ENCODE assay signal across 9 cellular contexts in the genomic region with DNA sequence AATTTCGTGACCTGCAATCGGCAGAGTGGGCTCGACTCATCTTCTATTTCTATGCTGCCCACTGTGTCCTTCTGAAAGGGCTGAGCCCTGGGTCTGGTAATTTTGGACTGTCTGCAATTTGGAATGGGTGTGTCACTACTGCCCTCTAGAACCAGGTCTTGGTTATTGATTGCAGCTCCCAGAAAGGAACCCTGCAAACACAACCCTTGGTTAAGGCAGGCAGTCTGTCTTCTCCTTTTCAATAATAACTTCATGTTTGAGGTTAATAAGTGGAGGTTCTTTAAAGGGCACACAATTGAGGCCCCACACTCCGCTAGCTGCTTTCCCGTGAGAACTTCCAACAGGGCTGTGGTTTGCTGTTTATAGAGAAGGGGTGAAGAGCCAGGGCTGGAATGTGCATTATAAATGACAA.
DNase-seq lines count a peak whose midpoint lies in the region; ATAC-seq and TF ChIP-seq lines count a peak whose summit lies in the region.
"Had no signal": no experiment of that assay in that cellular context is flagged by ENCODE, and none has a peak within 500 bp of the region (broad histone marks: within the 10 kb centered on the region; RNA-seq: fewer than 3 reads in every experiment).

No MANE protein-coding gene starts in this region.

- TF ChIP-seq CTCF in GM12874 (IDR thresholded peaks at IDR 0.05; ENCODE audit: insufficient read depth, low read depth, low read length): peak; percentile 55
- 0 out of 3 replicates have a peak, but pooled peaks have one; percentile 24 for TF ChIP-seq CTCF in H9 (conservative IDR thresholded peaks at IDR 0.05)
- TF ChIP-seq CTCF in OCI-LY1 (IDR thresholded peaks at IDR 0.05; ENCODE audit: low read length): peak; percentile 8; the same call in 1 of the 2 replicates
- peak; percentile 29 for TF ChIP-seq CTCF in fibroblast of pulmonary artery (IDR thresholded peaks at IDR 0.05; ENCODE audit: low read length, missing control alignments)

- H3K4me3 ChIP-seq in OCI-LY1 (ENCODE audit: low read depth, low read length, poor library complexity, severe bottlenecking) (no peak overlapping the region), fibroblast of pulmonary artery (replicated peaks; ENCODE audit: low read depth, low read length) (no peak overlapping the region)

- no peaks in the 10 kb centered on the region for H3K36me3 Mint-ChIP-seq in H9 (ENCODE audit: insufficient read depth in 1 of 3, low read depth in 3 of 3)
- H3K36me3 Mint-ChIP-seq: natural killer cell treated with Interleukin-12 subunit alpha and Interleukin-12 subunit beta and Interleukin-15 and Interleukin-18, amount 100 ng/mL, for 72 hours had no signal

- H3K9ac ChIP-seq in H9 (ENCODE audit: extremely low read depth, insufficient read length, low read length) (no peak overlapping the region), OCI-LY1 (ENCODE audit: low read length) (no peak overlapping the region)

- H3K79me1 ChIP-seq in H9 (ENCODE audit: insufficient read depth, low read depth, low read length, poor library complexity, severe bottlenecking): no peaks in the 10 kb centered on the region

- no peak overlapping the region for H4K5ac ChIP-seq in H9 (ENCODE audit: insufficient read length, low read depth, low read length)

- WGBS in H9 (ENCODE audit: extremely low coverage, insufficient read length, low lambda C conversion rate): no CpG with 5 or more reads among the region's 5 CpGs

- DNase-seq in H9 (no peak), fibroblast of pulmonary artery (ENCODE audit: low read depth) (peak; percentile 33), LoVo (ENCODE audit: low spot score) (no peak), activated T-cell treated with anti-CD3 and anti-CD28 coated beads for 4 hours (no peak), left colon (no peak)

- no peaks in the 10 kb centered on the region for H3K9me3 ChIP-seq in H9 (ENCODE audit: control insufficient read depth, low read depth, low read length)
- H3K9me3 ChIP-seq in OCI-LY1 (ENCODE audit: low read length): no peaks in the 10 kb centered on the region

- H4K20me1 ChIP-seq in H9 (ENCODE audit: control insufficient read depth, insufficient read depth, insufficient read length) (no peaks in the 10 kb centered on the region), OCI-LY1 (ENCODE audit: insufficient read depth, low read length) (no peaks in the 10 kb centered on the region)

- no peak overlapping the region for H4K8ac ChIP-seq in H9 (replicated peaks; ENCODE audit: insufficient read length, low read depth, low read length)

- no peaks in the 10 kb centered on the region for H3K36me3 ChIP-seq in OCI-LY1 (ENCODE audit: insufficient read depth, low read length)

- no peak overlapping the region for H2AK5ac ChIP-seq in H9 (ENCODE audit: insufficient read length, low read length)

- no peaks in the 10 kb centered on the region for H3F3A ChIP-seq in OCI-LY1 (ENCODE audit: insufficient read depth, low read length)

- H3K4me1 ChIP-seq in H9 (ENCODE audit: insufficient read depth, low read length): no peaks in the 10 kb centered on the region
- no peaks in the 10 kb centered on the region for H3K4me1 ChIP-seq in OCI-LY1 (ENCODE audit: insufficient read depth, low read length, severe bottlenecking)

- H2AFZ ChIP-seq in H9 (ENCODE audit: low read length) (no peak overlapping the region), OCI-LY1 (ENCODE audit: low read length) (no peak overlapping the region)

- ATAC-seq in left colon (no peak), GM21737 (IDR thresholded peaks at IDR 0.05; ENCODE audit: unreplicated experiment) (no peak)

- no peak overlapping the region for H3K18ac ChIP-seq in H9 (ENCODE audit: insufficient read length, low read depth, low read length)

- H3K56ac ChIP-seq in H9 (ENCODE audit: insufficient read length, low read depth, low read length): no peak overlapping the region

- H4K91ac ChIP-seq in H9 (ENCODE audit: insufficient read length, low read depth, low read length): no peak overlapping the region

- H3K27me3 ChIP-seq in H9 (ENCODE audit: insufficient read depth, low read length): no peaks in the 10 kb centered on the region
- H3K27me3 ChIP-seq in OCI-LY1 (ENCODE audit: insufficient read depth, low read length): no peaks in the 10 kb centered on the region

- intact Hi-C loops in left colon (cut with DNase I, micrococcal nuclease): no loop called here

- no peak overlapping the region for H3K4ac ChIP-seq in H9 (ENCODE audit: low read depth, low read length)

- H3K4me2 ChIP-seq in H9 (ENCODE audit: insufficient read depth, insufficient read length, low read length) (no peak overlapping the region), OCI-LY1 (ENCODE audit: low read length) (no peak overlapping the region)

- H3K79me2 ChIP-seq in H9 (ENCODE audit: insufficient read depth, low read length) (no peaks in the 10 kb centered on the region), OCI-LY1 (ENCODE audit: insufficient read depth, low read length) (no peaks in the 10 kb centered on the region)

- no peak overlapping the region for H3T11ph ChIP-seq in H9 (ENCODE audit: low read length)

- no peak overlapping the region for H3K27ac ChIP-seq in H9 (ENCODE audit: insufficient read length, low read depth, low read length)
- H3K27ac ChIP-seq in OCI-LY1 (ENCODE audit: low read depth, low read length, poor library complexity, severe bottlenecking): no peak overlapping the region

- 0 out of 4 replicates have a peak, but pooled peaks cover 0 to 3% of the 10 kb centered on the region in 2 experiments for H3K4me1 Mint-ChIP-seq in H9

- no peaks in the 10 kb centered on the region for H3K9me2 ChIP-seq in OCI-LY1 (ENCODE audit: low read depth, low read length)

- no peak overlapping the region for H2BK5ac ChIP-seq in H9 (ENCODE audit: insufficient read length, low read length)

- H3K4me3 Mint-ChIP-seq in H9: no peak overlapping the region
- H3K4me3 Mint-ChIP-seq: natural killer cell treated with Interleukin-12 subunit alpha and Interleukin-12 subunit beta and Interleukin-15 and Interleukin-18, amount 100 ng/mL, for 72 hours had no signal

- no peaks in the 10 kb centered on the region; a peak in 2 of 5 replicates for H3K9me3 Mint-ChIP-seq in H9
- H3K9me3 Mint-ChIP-seq: natural killer cell treated with Interleukin-12 subunit alpha and Interleukin-12 subunit beta and Interleukin-15 and Interleukin-18, amount 100 ng/mL, for 72 hours had no signal

- H2BK20ac ChIP-seq in H9 (ENCODE audit: low read depth, low read length, poor library complexity, severe bottlenecking): no peak overlapping the region

- no peak overlapping the region for H2BK12ac ChIP-seq in H9 (ENCODE audit: insufficient read length, low read depth, low read length)

- no peak overlapping the region for H2BK120ac ChIP-seq in H9 (ENCODE audit: low read depth, low read length, poor library complexity, severe bottlenecking)

- peaks cover 2% of the 10 kb centered on the region; the same call in 1 of the 2 replicates for H3K27me3 Mint-ChIP-seq in H9 (ENCODE audit: low read depth)
- H3K27me3 Mint-ChIP-seq: natural killer cell treated with Interleukin-12 subunit alpha and Interleukin-12 subunit beta and Interleukin-15 and Interleukin-18, amount 100 ng/mL, for 72 hours had no signal

- no peak overlapping the region for H2BK15ac ChIP-seq in H9 (ENCODE audit: low read depth, low read length)

- no peaks in the 10 kb centered on the region for H3K23me2 ChIP-seq in H9 (ENCODE audit: insufficient read length, low read depth, low read length, poor library complexity, severe bottlenecking)

- no peak overlapping the region for H3K14ac ChIP-seq in H9 (ENCODE audit: insufficient read depth, low read length)

- peak overlapping the region in 1 of 3 experiments; percentile 78; a peak in 2 of 7 replicates for H3K27ac Mint-ChIP-seq in H9

- H3K23ac ChIP-seq in H9 (ENCODE audit: insufficient read length, low read depth, low read length): no peak overlapping the region
